ENCODE assay signal across 1 cellular context in the genomic region with DNA sequence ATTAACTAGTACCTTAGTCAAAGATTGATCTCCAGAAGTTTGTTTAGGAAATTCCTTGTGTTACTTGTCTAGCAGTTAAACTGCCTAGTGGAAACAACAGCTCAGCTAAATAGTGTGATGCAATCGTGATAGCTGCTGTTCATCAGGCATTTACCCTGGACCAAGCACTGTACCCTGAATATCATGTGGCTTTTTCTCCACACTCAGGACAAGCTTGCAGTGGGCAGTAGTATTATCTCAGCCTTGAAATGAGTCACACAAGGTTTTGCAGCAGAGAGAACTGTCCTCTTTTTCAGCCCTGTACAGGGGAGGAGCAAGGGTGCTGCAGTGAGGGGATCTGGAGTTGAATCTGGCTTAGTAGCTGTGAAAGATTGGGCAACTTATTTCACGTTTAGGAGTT.
TF ChIP-seq lines count a peak whose summit lies in the region.

No MANE protein-coding gene starts in this region.

TF ChIP-seq in GM23338, 12 proteins besides CTCF, POLR2A, EP300 and RAD21 (continued from another document):
- no peak for TF ChIP-seq EZH2 (IDR thresholded peaks at IDR 0.05; ENCODE audit: low read depth, unreplicated experiment)
- TF ChIP-seq, protein P1, sequence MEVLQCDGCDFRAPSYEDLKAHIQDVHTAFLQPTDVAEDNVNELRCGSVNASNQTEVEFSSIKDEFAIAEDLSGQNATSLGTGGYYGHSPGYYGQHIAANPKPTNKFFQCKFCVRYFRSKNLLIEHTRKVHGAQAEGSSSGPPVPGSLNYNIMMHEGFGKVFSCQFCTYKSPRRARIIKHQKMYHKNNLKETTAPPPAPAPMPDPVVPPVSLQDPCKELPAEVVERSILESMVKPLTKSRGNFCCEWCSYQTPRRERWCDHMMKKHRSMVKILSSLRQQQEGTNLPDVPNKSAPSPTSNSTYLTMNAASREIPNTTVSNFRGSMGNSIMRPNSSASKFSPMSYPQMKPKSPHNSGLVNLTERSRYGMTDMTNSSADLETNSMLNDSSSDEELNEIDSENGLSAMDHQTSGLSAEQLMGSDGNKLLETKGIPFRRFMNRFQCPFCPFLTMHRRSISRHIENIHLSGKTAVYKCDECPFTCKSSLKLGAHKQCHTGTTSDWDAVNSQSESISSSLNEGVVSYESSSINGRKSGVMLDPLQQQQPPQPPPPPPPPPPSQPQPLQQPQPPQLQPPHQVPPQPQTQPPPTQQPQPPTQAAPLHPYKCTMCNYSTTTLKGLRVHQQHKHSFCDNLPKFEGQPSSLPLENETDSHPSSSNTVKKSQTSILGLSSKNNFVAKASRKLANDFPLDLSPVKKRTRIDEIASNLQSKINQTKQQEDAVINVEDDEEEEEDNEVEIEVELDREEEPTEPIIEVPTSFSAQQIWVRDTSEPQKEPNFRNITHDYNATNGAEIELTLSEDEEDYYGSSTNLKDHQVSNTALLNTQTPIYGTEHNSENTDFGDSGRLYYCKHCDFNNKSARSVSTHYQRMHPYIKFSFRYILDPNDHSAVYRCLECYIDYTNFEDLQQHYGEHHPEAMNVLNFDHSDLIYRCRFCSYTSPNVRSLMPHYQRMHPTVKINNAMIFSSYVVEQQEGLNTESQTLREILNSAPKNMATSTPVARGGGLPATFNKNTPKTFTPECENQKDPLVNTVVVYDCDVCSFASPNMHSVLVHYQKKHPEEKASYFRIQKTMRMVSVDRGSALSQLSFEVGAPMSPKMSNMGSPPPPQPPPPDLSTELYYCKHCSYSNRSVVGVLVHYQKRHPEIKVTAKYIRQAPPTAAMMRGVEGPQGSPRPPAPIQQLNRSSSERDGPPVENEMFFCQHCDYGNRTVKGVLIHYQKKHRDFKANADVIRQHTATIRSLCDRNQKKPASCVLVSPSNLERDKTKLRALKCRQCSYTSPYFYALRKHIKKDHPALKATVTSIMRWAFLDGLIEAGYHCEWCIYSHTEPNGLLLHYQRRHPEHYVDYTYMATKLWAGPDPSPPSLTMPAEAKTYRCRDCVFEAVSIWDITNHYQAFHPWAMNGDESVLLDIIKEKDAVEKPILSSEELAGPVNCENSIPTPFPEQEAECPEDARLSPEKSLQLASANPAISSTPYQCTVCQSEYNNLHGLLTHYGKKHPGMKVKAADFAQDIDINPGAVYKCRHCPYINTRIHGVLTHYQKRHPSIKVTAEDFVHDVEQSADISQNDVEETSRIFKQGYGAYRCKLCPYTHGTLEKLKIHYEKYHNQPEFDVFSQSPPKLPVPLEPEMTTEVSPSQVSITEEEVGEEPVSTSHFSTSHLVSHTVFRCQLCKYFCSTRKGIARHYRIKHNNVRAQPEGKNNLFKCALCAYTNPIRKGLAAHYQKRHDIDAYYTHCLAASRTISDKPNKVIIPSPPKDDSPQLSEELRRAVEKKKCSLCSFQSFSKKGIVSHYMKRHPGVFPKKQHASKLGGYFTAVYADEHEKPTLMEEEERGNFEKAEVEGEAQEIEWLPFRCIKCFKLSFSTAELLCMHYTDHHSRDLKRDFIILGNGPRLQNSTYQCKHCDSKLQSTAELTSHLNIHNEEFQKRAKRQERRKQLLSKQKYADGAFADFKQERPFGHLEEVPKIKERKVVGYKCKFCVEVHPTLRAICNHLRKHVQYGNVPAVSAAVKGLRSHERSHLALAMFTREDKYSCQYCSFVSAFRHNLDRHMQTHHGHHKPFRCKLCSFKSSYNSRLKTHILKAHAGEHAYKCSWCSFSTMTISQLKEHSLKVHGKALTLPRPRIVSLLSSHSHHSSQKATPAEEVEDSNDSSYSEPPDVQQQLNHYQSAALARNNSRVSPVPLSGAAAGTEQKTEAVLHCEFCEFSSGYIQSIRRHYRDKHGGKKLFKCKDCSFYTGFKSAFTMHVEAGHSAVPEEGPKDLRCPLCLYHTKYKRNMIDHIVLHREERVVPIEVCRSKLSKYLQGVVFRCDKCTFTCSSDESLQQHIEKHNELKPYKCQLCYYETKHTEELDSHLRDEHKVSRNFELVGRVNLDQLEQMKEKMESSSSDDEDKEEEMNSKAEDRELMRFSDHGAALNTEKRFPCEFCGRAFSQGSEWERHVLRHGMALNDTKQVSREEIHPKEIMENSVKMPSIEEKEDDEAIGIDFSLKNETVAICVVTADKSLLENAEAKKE (CRISPR knock-in tag; IDR thresholded peaks at IDR 0.05), result no peak
- TF ChIP-seq JUNB (IDR thresholded peaks at IDR 0.05; ENCODE audit: unreplicated experiment), result no peak
- no peak for TF ChIP-seq EZH2phosphoT487 (IDR thresholded peaks at IDR 0.05; ENCODE audit: unreplicated experiment)
- TF ChIP-seq ZNF331 (CRISPR knock-in tag; IDR thresholded peaks at IDR 0.05; ENCODE audit: low read depth), result no peak
- no peak for TF ChIP-seq STAT1 (IDR thresholded peaks at IDR 0.05; ENCODE audit: unreplicated experiment)
- TF ChIP-seq, protein P2, sequence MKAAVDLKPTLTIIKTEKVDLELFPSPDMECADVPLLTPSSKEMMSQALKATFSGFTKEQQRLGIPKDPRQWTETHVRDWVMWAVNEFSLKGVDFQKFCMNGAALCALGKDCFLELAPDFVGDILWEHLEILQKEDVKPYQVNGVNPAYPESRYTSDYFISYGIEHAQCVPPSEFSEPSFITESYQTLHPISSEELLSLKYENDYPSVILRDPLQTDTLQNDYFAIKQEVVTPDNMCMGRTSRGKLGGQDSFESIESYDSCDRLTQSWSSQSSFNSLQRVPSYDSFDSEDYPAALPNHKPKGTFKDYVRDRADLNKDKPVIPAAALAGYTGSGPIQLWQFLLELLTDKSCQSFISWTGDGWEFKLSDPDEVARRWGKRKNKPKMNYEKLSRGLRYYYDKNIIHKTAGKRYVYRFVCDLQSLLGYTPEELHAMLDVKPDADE (IDR thresholded peaks at IDR 0.05), result no peak
- no peak for TF ChIP-seq POLR2AphosphoS5 (IDR thresholded peaks at IDR 0.05; ENCODE audit: low read depth)
